ENCODE assay signal across 12 cellular contexts in genomic region chr1:58726581-58726980, GRCh38. TPM values are rescaled to one million over a fixed set of nuclear protein-coding genes. Genes with fewer than 3 reads are reported as not detected.
DNase-seq lines count a peak whose midpoint lies in the region; ATAC-seq and TF ChIP-seq lines count a peak whose summit lies in the region.
"Had no signal": no experiment of that assay in that cellular context is flagged by ENCODE, and none has a peak within 500 bp of the region (broad histone marks: within the 10 kb centered on the region; RNA-seq: fewer than 3 reads in every experiment).

No MANE protein-coding gene starts in this region.

- H3F3A ChIP-seq in neural progenitor cell (ENCODE audit: low read depth), result peaks cover 27% of the 10 kb centered on the region

- peaks cover 16% of the 10 kb centered on the region for H3K36me3 Mint-ChIP-seq in activated naive CD8-positive, alpha-beta T cell treated with anti-CD3 and anti-CD28 coated beads, Interleukin-2, amount 10 ng/mL, durations not matched to agents 7 days and 5 days
- no peaks in the 10 kb centered on the region for H3K36me3 Mint-ChIP-seq in activated naive CD8-positive, alpha-beta T cell treated with anti-CD3 and anti-CD28 coated beads for 36 hours
- no peaks in the 10 kb centered on the region for H3K36me3 Mint-ChIP-seq in neural progenitor cell
- H3K36me3 Mint-ChIP-seq: activated naive CD4-positive, alpha-beta T cell treated with anti-CD3 and anti-CD28 coated beads, Interleukin-2, amount 50 U/mL, for 24 hours had no signal

- peaks cover 2% of the 10 kb centered on the region for H3K9me3 Mint-ChIP-seq in activated naive CD8-positive, alpha-beta T cell treated with anti-CD3 and anti-CD28 coated beads, Interleukin-2, amount 10 ng/mL, durations not matched to agents 7 days and 5 days
- H3K9me3 Mint-ChIP-seq in activated naive CD8-positive, alpha-beta T cell treated with anti-CD3 and anti-CD28 coated beads for 36 hours, result no peaks in the 10 kb centered on the region
- H3K9me3 Mint-ChIP-seq in neural progenitor cell, result no peaks in the 10 kb centered on the region
- H3K9me3 Mint-ChIP-seq: activated naive CD4-positive, alpha-beta T cell treated with anti-CD3 and anti-CD28 coated beads, Interleukin-2, amount 50 U/mL, for 24 hours had no signal

- no peak for TF ChIP-seq POLR2A in GM18505 (IDR thresholded peaks at IDR 0.05; ENCODE audit: borderline replicate concordance, extremely low read depth, insufficient read depth, insufficient read length)

- no peak overlapping the region for H3K27ac ChIP-seq in neural progenitor cell

- no peak for DNase-seq in activated naive CD8-positive, alpha-beta T cell treated with anti-CD3 and anti-CD28 coated beads, Interleukin-2, amount 10 ng/mL, durations not matched to agents 7 days and 5 days
- no peak for DNase-seq in activated naive CD8-positive, alpha-beta T cell treated with anti-CD3 and anti-CD28 coated beads for 36 hours
- no peak for DNase-seq in DMS 273 treated with DMSO at 0.1 percent for 48 hours (lab: John Stamatoyannopoulos, UW)
- DNase-seq in neural progenitor cell (ENCODE audit: low spot score), result no peak
- DNase-seq in SHP77 treated with DMSO at 0.1 percent for 48 hours (lab: John Stamatoyannopoulos, UW), result no peak
- DNase-seq: activated CD4-positive, CD25-positive, alpha-beta regulatory T cell treated with anti-CD3 and anti-CD28 coated beads, Interleukin-2, amount 50 U/mL, for 72 hours; SHP77; stimulated activated CD8-positive, alpha-beta memory T cell treated with anti-CD3 and anti-CD28 coated beads, Interleukin-4, amount 100 ng/mL, for 48 hours had no signal

- no peaks in the 10 kb centered on the region for H3K27me3 ChIP-seq in neural progenitor cell

- no peaks in the 10 kb centered on the region for H3K9me3 ChIP-seq in neural progenitor cell (ENCODE audit: low read depth)

- POLR2A ChIA-PET in activated naive CD8-positive, alpha-beta T cell treated with anti-CD3 and anti-CD28 coated beads, Interleukin-2, amount 10 ng/mL, durations not matched to agents 7 days and 5 days (lab: Charles Lee), result interaction anchor here (1.1 to 1.7 kb wide), 3 partner anchors 8 to 57 kb away, joined by 3 to 9 read pairs (median 4); partner anchors contain the start of gene JUN

- H3K4me3 Mint-ChIP-seq in activated naive CD8-positive, alpha-beta T cell treated with anti-CD3 and anti-CD28 coated beads, Interleukin-2, amount 10 ng/mL, durations not matched to agents 7 days and 5 days, result peak overlapping the region; percentile 38
- H3K4me3 Mint-ChIP-seq in activated naive CD8-positive, alpha-beta T cell treated with anti-CD3 and anti-CD28 coated beads for 36 hours, result no peak overlapping the region
- no peak overlapping the region for H3K4me3 Mint-ChIP-seq in neural progenitor cell
- H3K4me3 Mint-ChIP-seq: activated naive CD4-positive, alpha-beta T cell treated with anti-CD3 and anti-CD28 coated beads, Interleukin-2, amount 50 U/mL, for 24 hours had no signal

- peak overlapping the region; percentile 78 for H3K27ac Mint-ChIP-seq in activated naive CD8-positive, alpha-beta T cell treated with anti-CD3 and anti-CD28 coated beads, Interleukin-2, amount 10 ng/mL, durations not matched to agents 7 days and 5 days
- H3K27ac Mint-ChIP-seq in activated naive CD8-positive, alpha-beta T cell treated with anti-CD3 and anti-CD28 coated beads for 36 hours, result no peak overlapping the region
- no peak overlapping the region for H3K27ac Mint-ChIP-seq in neural progenitor cell

- TF ChIP-seq CTCF in neural progenitor cell (IDR thresholded peaks at IDR 0.05), result no peak

- H3K36me3 ChIP-seq in neural progenitor cell, result no peaks in the 10 kb centered on the region

- H3K9ac ChIP-seq in neural progenitor cell, result no peak overlapping the region

- H3K4me1 ChIP-seq in neural progenitor cell, result no peaks in the 10 kb centered on the region

- no peak overlapping the region for H2AFZ ChIP-seq in neural progenitor cell (replicated peaks)

- H3K4me1 Mint-ChIP-seq in activated naive CD8-positive, alpha-beta T cell treated with anti-CD3 and anti-CD28 coated beads, Interleukin-2, amount 10 ng/mL, durations not matched to agents 7 days and 5 days, result peaks cover 33% of the 10 kb centered on the region
- H3K4me1 Mint-ChIP-seq in activated naive CD8-positive, alpha-beta T cell treated with anti-CD3 and anti-CD28 coated beads for 36 hours, result peaks cover 3% of the 10 kb centered on the region
- H3K4me1 Mint-ChIP-seq in neural progenitor cell, result peaks cover 3% of the 10 kb centered on the region
- H3K4me1 Mint-ChIP-seq: activated naive CD4-positive, alpha-beta T cell treated with anti-CD3 and anti-CD28 coated beads, Interleukin-2, amount 50 U/mL, for 24 hours had no signal

- no peaks in the 10 kb centered on the region for H4K20me1 ChIP-seq in neural progenitor cell (ENCODE audit: low read depth)

- no peak overlapping the region for H3K4me2 ChIP-seq in neural progenitor cell

- peak; percentile 79 for ATAC-seq in activated naive CD8-positive, alpha-beta T cell treated with anti-CD3 and anti-CD28 coated beads, Interleukin-2, amount 10 ng/mL, durations not matched to agents 7 days and 5 days (ENCODE audit: low read depth)
- ATAC-seq in HG02678 (IDR thresholded peaks at IDR 0.05; ENCODE audit: unreplicated experiment) (peak; percentile 68), HG03571 (IDR thresholded peaks at IDR 0.05; ENCODE audit: unreplicated experiment) (peak; percentile 87), GM18505 (IDR thresholded peaks at IDR 0.05; ENCODE audit: unreplicated experiment) (no peak)

- no peaks in the 10 kb centered on the region for H3K79me2 ChIP-seq in neural progenitor cell (ENCODE audit: low read depth)

- no peaks in the 10 kb centered on the region for H3K27me3 Mint-ChIP-seq in activated naive CD8-positive, alpha-beta T cell treated with anti-CD3 and anti-CD28 coated beads, Interleukin-2, amount 10 ng/mL, durations not matched to agents 7 days and 5 days
- H3K27me3 Mint-ChIP-seq in activated naive CD8-positive, alpha-beta T cell treated with anti-CD3 and anti-CD28 coated beads for 36 hours, result no peaks in the 10 kb centered on the region
- H3K27me3 Mint-ChIP-seq in neural progenitor cell (ENCODE audit: insufficient read depth, low read depth), result peaks cover 5% of the 10 kb centered on the region
- H3K27me3 Mint-ChIP-seq: activated naive CD4-positive, alpha-beta T cell treated with anti-CD3 and anti-CD28 coated beads, Interleukin-2, amount 50 U/mL, for 24 hours had no signal

- no peak overlapping the region for H3K4me3 ChIP-seq in neural progenitor cell

RNA-seq across cellular contexts. Expression of gene MYSM1, which starts 26.7 kb away (rescaled TPM):
- total RNA-seq in activated naive CD8-positive, alpha-beta T cell treated with anti-CD3 and anti-CD28 coated beads, Interleukin-2, amount 10 ng/mL, durations not matched to agents 7 days and 5 days, result 10 to 100 TPM; 52.7 to 59.6 TPM
- total RNA-seq in activated naive CD8-positive, alpha-beta T cell treated with anti-CD3 and anti-CD28 coated beads for 36 hours, result 10 to 100 TPM; 33.8 to 34.4 TPM
- 55.1 and 84.6 TPM in 2 replicates for total RNA-seq in neural progenitor cell (ENCODE audit: low replicate concordance)

RNA-seq across cellular contexts. Expression of gene JUN, which starts 57.3 kb away (rescaled TPM):
- 10 to 100 TPM; 73.4 to 75.7 TPM for total RNA-seq in activated naive CD8-positive, alpha-beta T cell treated with anti-CD3 and anti-CD28 coated beads, Interleukin-2, amount 10 ng/mL, durations not matched to agents 7 days and 5 days
- 10 to 100 TPM; 26.1 to 26.3 TPM for total RNA-seq in activated naive CD8-positive, alpha-beta T cell treated with anti-CD3 and anti-CD28 coated beads for 36 hours
- 10.2 and 16.8 TPM in 2 replicates for total RNA-seq in neural progenitor cell (ENCODE audit: low replicate concordance)
